Comparison of ENCODE assay signal across 11 cellular contexts in genomic region chr6:11609324-11610071, GRCh38.
A peak's percentile ranks its signal among the peaks of the same experiment; 100 is the strongest.
DNase-seq lines count a peak whose midpoint lies in the region; ATAC-seq and TF ChIP-seq lines count a peak whose summit lies in the region.
"Had no signal": no experiment of that assay in that cellular context is flagged by ENCODE, and none has a peak within 500 bp of the region (broad histone marks: within the 10 kb centered on the region; RNA-seq: fewer than 3 reads in every experiment).

No MANE protein-coding gene starts in this region.

- H3K4me2 ChIP-seq in mammary epithelial cell (ENCODE audit: insufficient read depth, low read depth, low read length): no peak overlapping the region
- H3K4me2 ChIP-seq: KMS-11 had no signal

- H3K27ac Mint-ChIP-seq in MCF 10A (ENCODE audit: low read depth, unreplicated experiment): no peak overlapping the region
- H3K27ac Mint-ChIP-seq: memory B cell had no signal

- no TSS peak for BruUV-seq in MCF 10A (replicated peaks; lab: Mats Ljungman, UMichigan)
- no TSS peak for BruUV-seq in mammary epithelial cell (replicated peaks; lab: Mats Ljungman, UMichigan)

- in situ Hi-C loops in mammary epithelial cell (cut with MboI; ENCODE audit: low sequenced_read_pairs in 2 of 2): no loop called here

- H3K27me3 Mint-ChIP-seq in MCF 10A (ENCODE audit: insufficient read depth, unreplicated experiment): peaks cover 22% of the 10 kb centered on the region

- POLR2A ChIA-PET in MCF 10A (lab: Yijun Ruan, JAX): no interaction called here

- TF ChIP-seq CTCF in MCF 10A (IDR thresholded peaks at IDR 0.05; ENCODE audit: unreplicated experiment): no peak
- no peak for TF ChIP-seq CTCF in mammary epithelial cell (conservative IDR thresholded peaks at IDR 0.05 in 1 of 2, IDR thresholded peaks at IDR 0.05 in 1 of 2; ENCODE audit: extremely low read depth in 1 of 2, insufficient read depth in 1 of 2, low read depth in 1 of 2, low read length in 2 of 2)

- H4K20me1 ChIP-seq in mammary epithelial cell (ENCODE audit: insufficient read depth, low read length): no peaks in the 10 kb centered on the region

- dilution Hi-C loops in mammary epithelial cell (cut with HindIII; ENCODE audit: low sequenced_read_pairs): no loop called here

- no peak overlapping the region for H2AFZ ChIP-seq in mammary epithelial cell (ENCODE audit: low read depth, low read length)

- no peak overlapping the region for H3K4me3 ChIP-seq in mammary epithelial cell (replicated peaks in 1 of 3; ENCODE audit: insufficient read depth in 1 of 3, low read depth in 2 of 3, low read length in 3 of 3)

- CTCF ChIA-PET in MCF 10A (lab: Yijun Ruan, JAX): interaction anchor here (0.6 to 0.9 kb wide), 2 partner anchors 14 to 174 kb away, joined by 3 to 4 read pairs; no protein-coding TSS in a partner anchor
- CTCF ChIA-PET in mammary epithelial cell (lab: Charles Lee; ENCODE audit: low non-redundant PET): no interaction called here

- H3K4me1 ChIP-seq in mammary epithelial cell (ENCODE audit: insufficient read depth, low read length): peaks cover 8% of the 10 kb centered on the region

- DNase-seq in MCF 10A (ENCODE audit: unreplicated experiment) (peak; percentile 22), mammary epithelial cell (no peak), dermis blood vessel endothelial cell (peak; percentile 99), lung microvascular endothelial cell (ENCODE audit: low read depth in 2 of 2) (peak; percentile 54 to 99), DMS 273 (lab: John Stamatoyannopoulos, UW; ENCODE audit: unreplicated experiment) (no peak), DMS79 treated with DMSO at 0.1 percent for 48 hours (lab: John Stamatoyannopoulos, UW) (no peak), NCI-H774 (lab: John Stamatoyannopoulos, UW) (no peak)

- H3K9me3 Mint-ChIP-seq in MCF 10A (ENCODE audit: unreplicated experiment): no peaks in the 10 kb centered on the region
- H3K9me3 Mint-ChIP-seq: memory B cell had no signal

- 87% methylated on average over 18 of the region's 18 CpGs for WGBS in mammary epithelial cell (ENCODE audit: low coverage, missing lambda C conversion rate)

- intact Hi-C loops in MCF 10A (cut with micrococcal nuclease) (no loop called here), mammary epithelial cell (cut with micrococcal nuclease) (no loop called here)

- H3K4me1 Mint-ChIP-seq in MCF 10A (ENCODE audit: insufficient read depth, unreplicated experiment): no peaks in the 10 kb centered on the region
- H3K4me1 Mint-ChIP-seq: memory B cell had no signal

- no peak overlapping the region for H3K9ac ChIP-seq in mammary epithelial cell (ENCODE audit: insufficient read depth, low read length)
- H3K9ac ChIP-seq: KMS-11 had no signal

- H3K4me3 Mint-ChIP-seq in MCF 10A (ENCODE audit: unreplicated experiment): no peak overlapping the region
- H3K4me3 Mint-ChIP-seq: memory B cell had no signal

- H3K27me3 ChIP-seq in mammary epithelial cell (ENCODE audit: insufficient read depth, low read length): peaks cover 5% of the 10 kb centered on the region

- H3K79me2 ChIP-seq in mammary epithelial cell (ENCODE audit: insufficient read depth, low read length): no peaks in the 10 kb centered on the region

- no peaks in the 10 kb centered on the region for H3K36me3 ChIP-seq in mammary epithelial cell (ENCODE audit: insufficient read depth, low read length)

- no peaks in the 10 kb centered on the region for H3K9me3 ChIP-seq in mammary epithelial cell (replicated peaks; ENCODE audit: insufficient read depth, low read length)

- no peak for ATAC-seq in GM19395 (IDR thresholded peaks at IDR 0.05; ENCODE audit: unreplicated experiment)

- no peak overlapping the region for H3K27ac ChIP-seq in mammary epithelial cell (ENCODE audit: insufficient read depth, low read depth, low read length)
- H3K27ac ChIP-seq: 22Rv1, KMS-11 had no signal

- no peaks in the 10 kb centered on the region for H3K36me3 Mint-ChIP-seq in MCF 10A (ENCODE audit: insufficient read depth, unreplicated experiment)
- H3K36me3 Mint-ChIP-seq: memory B cell had no signal

Comparison
In these comparisons a context has a peak if more than half of its experiments do, and no peak if none do; other contexts are left out.
1. DNase-seq: peak in MCF 10A (single experiment), dermis blood vessel endothelial cell (single experiment) and lung microvascular endothelial cell (2 of 2); none in mammary epithelial cell (single experiment), DMS 273 (single experiment), DMS79 treated with DMSO at 0.1 percent for 48 hours (single experiment) and NCI-H774 (single experiment).